Comparison of ENCODE assay signal across 14 cellular contexts in genomic region chr3:157282261-157283191, GRCh38.
DNase-seq lines count a peak whose midpoint lies in the region; ATAC-seq and TF ChIP-seq lines count a peak whose summit lies in the region.
"Had no signal": no experiment of that assay in that cellular context is flagged by ENCODE, and none has a peak within 500 bp of the region (broad histone marks: within the 10 kb centered on the region; RNA-seq: fewer than 3 reads in every experiment).

No MANE protein-coding gene starts in this region.

- H3K4me3 ChIP-seq in upper lobe of right lung (no peak overlapping the region), SJCRH30 (no peak overlapping the region)
- H3K4me3 ChIP-seq: BLaER1 treated with 17β-estradiol and CSF1 and Interleukin-3, amounts not matched to agents 10 nM and 100 nM; GM23338; SJSA1 had no signal

- TF ChIP-seq CTCF in MCF 10A (IDR thresholded peaks at IDR 0.05; ENCODE audit: unreplicated experiment): no peak
- TF ChIP-seq CTCF in upper lobe of right lung (IDR thresholded peaks at IDR 0.05): no peak

- H3K4me1 Mint-ChIP-seq in activated naive CD4-positive, alpha-beta T cell treated with anti-CD3 and anti-CD28 coated beads, Interleukin-2, amount 10 ng/mL, durations not matched to agents 7 days and 5 days: no peaks in the 10 kb centered on the region
- peaks cover 15% of the 10 kb centered on the region for H3K4me1 Mint-ChIP-seq in MCF 10A (ENCODE audit: insufficient read depth, unreplicated experiment)
- H3K4me1 Mint-ChIP-seq: GM23338 had no signal

- no peaks in the 10 kb centered on the region for H3K36me3 Mint-ChIP-seq in activated naive CD4-positive, alpha-beta T cell treated with anti-CD3 and anti-CD28 coated beads, Interleukin-2, amount 50 U/mL, for 72 hours
- no peaks in the 10 kb centered on the region for H3K36me3 Mint-ChIP-seq in activated naive CD4-positive, alpha-beta T cell treated with anti-CD3 and anti-CD28 coated beads, Interleukin-2, amount 10 ng/mL, durations not matched to agents 7 days and 5 days
- no peaks in the 10 kb centered on the region for H3K36me3 Mint-ChIP-seq in MCF 10A (ENCODE audit: insufficient read depth, unreplicated experiment)

- no TSS peak for BruUV-seq in MCF 10A (replicated peaks; lab: Mats Ljungman, UMichigan)

- no peaks in the 10 kb centered on the region for H3K9me3 ChIP-seq in upper lobe of right lung
- no peaks in the 10 kb centered on the region for H3K9me3 ChIP-seq in SJCRH30 (replicated peaks)
- H3K9me3 ChIP-seq: BLaER1 treated with 17β-estradiol and CSF1 and Interleukin-3, amounts not matched to agents 10 nM and 100 nM; SJSA1 had no signal

- DNase-seq in activated naive CD4-positive, alpha-beta T cell treated with anti-CD3 and anti-CD28 coated beads, Interleukin-2, amount 50 U/mL, for 72 hours (ENCODE audit: low spot score in 2 of 2): no peak
- DNase-seq in activated naive CD4-positive, alpha-beta T cell treated with anti-CD3 and anti-CD28 coated beads, Interleukin-2, amount 10 ng/mL, durations not matched to agents 7 days and 5 days: no peak
- DNase-seq in MCF 10A (ENCODE audit: unreplicated experiment): peak; percentile 34
- peak; percentile 96 for DNase-seq in iris pigment epithelial cell (ENCODE audit: low read depth)
- DNase-seq in upper lobe of right lung: no peak
- DNase-seq in SJCRH30: no peak
- DNase-seq: activated CD8-positive, alpha-beta memory T cell treated with anti-CD3 and anti-CD28 coated beads, Interleukin-2, amount 50 U/mL, for 4 hours; stimulated activated CD4-positive, alpha-beta T cell treated with anti-CD3 and anti-CD28 coated beads, Interleukin-1b, Interleukin-23, amount 100 ng/mL, for 48 hours had no signal

- H3K27ac Mint-ChIP-seq in activated naive CD4-positive, alpha-beta T cell treated with anti-CD3 and anti-CD28 coated beads, Interleukin-2, amount 50 U/mL, for 72 hours: no peak overlapping the region
- no peak overlapping the region for H3K27ac Mint-ChIP-seq in activated naive CD4-positive, alpha-beta T cell treated with anti-CD3 and anti-CD28 coated beads, Interleukin-2, amount 10 ng/mL, durations not matched to agents 7 days and 5 days
- peak overlapping the region; percentile 20 for H3K27ac Mint-ChIP-seq in MCF 10A (ENCODE audit: low read depth, unreplicated experiment)
- H3K27ac Mint-ChIP-seq: GM23338 had no signal

- H3K27me3 ChIP-seq in upper lobe of right lung: no peaks in the 10 kb centered on the region
- H3K27me3 ChIP-seq in SJCRH30: no peaks in the 10 kb centered on the region
- H3K27me3 ChIP-seq: BLaER1 treated with 17β-estradiol and CSF1 and Interleukin-3, amounts not matched to agents 10 nM and 100 nM; SJSA1 had no signal

- H3K9me3 Mint-ChIP-seq in activated naive CD4-positive, alpha-beta T cell treated with anti-CD3 and anti-CD28 coated beads, Interleukin-2, amount 50 U/mL, for 72 hours: peaks cover 0 to 4% of the 10 kb centered on the region in 2 donors
- no peaks in the 10 kb centered on the region for H3K9me3 Mint-ChIP-seq in activated naive CD4-positive, alpha-beta T cell treated with anti-CD3 and anti-CD28 coated beads, Interleukin-2, amount 10 ng/mL, durations not matched to agents 7 days and 5 days
- peaks cover 9% of the 10 kb centered on the region for H3K9me3 Mint-ChIP-seq in MCF 10A (ENCODE audit: unreplicated experiment)
- H3K9me3 Mint-ChIP-seq: GM23338 had no signal

- no peaks in the 10 kb centered on the region for H3K27me3 Mint-ChIP-seq in activated naive CD4-positive, alpha-beta T cell treated with anti-CD3 and anti-CD28 coated beads, Interleukin-2, amount 10 ng/mL, durations not matched to agents 7 days and 5 days
- no peaks in the 10 kb centered on the region for H3K27me3 Mint-ChIP-seq in MCF 10A (ENCODE audit: insufficient read depth, unreplicated experiment)

- peaks cover 8% of the 10 kb centered on the region for H3K4me1 ChIP-seq in upper lobe of right lung
- no peaks in the 10 kb centered on the region for H3K4me1 ChIP-seq in SJCRH30

- CTCF ChIA-PET in activated naive CD4-positive, alpha-beta T cell treated with anti-CD3 and anti-CD28 coated beads, Interleukin-2, amount 10 ng/mL, durations not matched to agents 7 days and 5 days (lab: Charles Lee): no interaction called here
- CTCF ChIA-PET in MCF 10A (lab: Yijun Ruan, JAX): interaction anchor here (0.5 kb wide), 1 partner anchor 1509 kb away, joined by 4 read pairs; no protein-coding TSS in a partner anchor

- ATAC-seq in activated naive CD4-positive, alpha-beta T cell treated with anti-CD3 and anti-CD28 coated beads, Interleukin-2, amount 50 U/mL, for 72 hours: peak; percentile 29 to 92
- ATAC-seq in upper lobe of right lung (peak; percentile 88), GM19035 (IDR thresholded peaks at IDR 0.05; ENCODE audit: unreplicated experiment) (no peak), GM19397 (IDR thresholded peaks at IDR 0.05; ENCODE audit: unreplicated experiment) (no peak)
- ATAC-seq: GM23338 had no signal

- POLR2A ChIA-PET in MCF 10A (lab: Yijun Ruan, JAX): interaction anchor here (0.6 kb wide), 1 partner anchor 23 kb away, joined by 3 read pairs; no protein-coding TSS in a partner anchor

- H3K27ac ChIP-seq in upper lobe of right lung (peak overlapping the region; percentile 37), SJCRH30 (no peak overlapping the region)
- H3K27ac ChIP-seq: BLaER1 treated with 17β-estradiol and CSF1 and Interleukin-3, amounts not matched to agents 10 nM and 100 nM; HL-60; SJSA1 had no signal

- no peaks in the 10 kb centered on the region for H3K36me3 ChIP-seq in upper lobe of right lung
- H3K36me3 ChIP-seq in SJCRH30: no peaks in the 10 kb centered on the region
- H3K36me3 ChIP-seq: BLaER1 treated with 17β-estradiol and CSF1 and Interleukin-3, amounts not matched to agents 10 nM and 100 nM; SJSA1 had no signal

- intact Hi-C loops in MCF 10A (cut with micrococcal nuclease): loop anchor here (1.0 kb wide), 1 partner anchor 154 kb away; the partner anchor contains the start of gene PTX3
- intact Hi-C loops in upper lobe of right lung (cut with DNase I): no loop called here

- no peak overlapping the region for H3K4me3 Mint-ChIP-seq in activated naive CD4-positive, alpha-beta T cell treated with anti-CD3 and anti-CD28 coated beads, Interleukin-2, amount 10 ng/mL, durations not matched to agents 7 days and 5 days
- no peak overlapping the region for H3K4me3 Mint-ChIP-seq in MCF 10A (ENCODE audit: unreplicated experiment)
- H3K4me3 Mint-ChIP-seq: GM23338 had no signal

Comparison
In these comparisons a context has a peak if more than half of its experiments do, and no peak if none do; other contexts are left out.
1. ATAC-seq: peak in activated naive CD4-positive, alpha-beta T cell treated with anti-CD3 and anti-CD28 coated beads, Interleukin-2, amount 50 U/mL, for 72 hours (2 of 2) and upper lobe of right lung (single experiment); none in GM19035 (single experiment) and GM19397 (single experiment).
2. DNase-seq: peak in MCF 10A (single experiment) and iris pigment epithelial cell (single experiment); none in activated naive CD4-positive, alpha-beta T cell treated with anti-CD3 and anti-CD28 coated beads, Interleukin-2, amount 50 U/mL, for 72 hours (0 of 2), activated naive CD4-positive, alpha-beta T cell treated with anti-CD3 and anti-CD28 coated beads, Interleukin-2, amount 10 ng/mL, durations not matched to agents 7 days and 5 days (single experiment), upper lobe of right lung (single experiment) and SJCRH30 (0 of 2).